Comparison of ENCODE assay signal across 24 cellular contexts in genomic region chrX:119423631-119424030, GRCh38. TPM values are rescaled to one million over a fixed set of nuclear protein-coding genes. Genes with fewer than 3 reads are reported as not detected.
A peak's percentile ranks its signal among the peaks of the same experiment; 100 is the strongest.
DNase-seq lines count a peak whose midpoint lies in the region; ATAC-seq, FAIRE-seq and TF ChIP-seq lines count a peak whose summit lies in the region.
"Had no signal": no experiment of that assay in that cellular context is flagged by ENCODE, and none has a peak within 500 bp of the region (broad histone marks: within the 10 kb centered on the region; RNA-seq: fewer than 3 reads in every experiment).

No MANE protein-coding gene starts in this region.

- no peak overlapping the region for H3K27ac ChIP-seq in IMR-90 (ENCODE audit: insufficient read depth, low read length)
- no peak overlapping the region for H3K27ac ChIP-seq in endothelial cell of umbilical vein (ENCODE audit: insufficient read depth, low read depth, low read length)
- H3K27ac ChIP-seq in mesendoderm (ENCODE audit: low read depth, low read length), result no peak overlapping the region
- H3K27ac ChIP-seq: BLaER1, SK-N-MC had no signal

- no peak overlapping the region for H3K4me3 Mint-ChIP-seq in activated T-cell treated with anti-CD3 and anti-CD28 coated beads, Interleukin-2, amount 50 U/mL, for 4 hours
- H3K4me3 Mint-ChIP-seq: CD4-positive, CD25-positive, alpha-beta regulatory T cell; IgD-negative memory B cell had no signal

- H3K4ac ChIP-seq in IMR-90 (ENCODE audit: low read depth, low read length) (no peak overlapping the region), mesendoderm (ENCODE audit: low read depth, low read length) (no peak overlapping the region)

- H4K8ac ChIP-seq in IMR-90 (ENCODE audit: low read depth in 2 of 2, low read length in 2 of 2) (no peak overlapping the region), mesendoderm (ENCODE audit: low read depth, low read length) (no peak overlapping the region)

- H3K79me1 ChIP-seq in IMR-90 (ENCODE audit: low read depth in 1 of 2, low read length in 2 of 2) (no peaks in the 10 kb centered on the region), mesendoderm (ENCODE audit: low read length) (no peaks in the 10 kb centered on the region)

- POLR2A ChIA-PET in IMR-90 (lab: Charles Lee; ENCODE audit: unreplicated experiment) (no interaction called here), endothelial cell of umbilical vein (lab: Charles Lee) (interaction anchor here (0.6 kb wide), 1 partner anchor 35 kb away, joined by 3 read pairs; no protein-coding TSS in a partner anchor)

- H2AK5ac ChIP-seq in IMR-90 (ENCODE audit: low read depth, low read length), result no peak overlapping the region
- H2AK5ac ChIP-seq in mesendoderm (ENCODE audit: low read length), result no peak overlapping the region

- H4K20me1 ChIP-seq in IMR-90 (ENCODE audit: insufficient read depth, low read length) (no peaks in the 10 kb centered on the region), endothelial cell of umbilical vein (replicated peaks; ENCODE audit: control insufficient read depth, extremely low read depth, insufficient read depth, low read length) (no peaks in the 10 kb centered on the region)
- H4K20me1 ChIP-seq: BLaER1 had no signal

- H3K79me2 ChIP-seq in endothelial cell of umbilical vein (ENCODE audit: control insufficient read depth, insufficient read depth, low read length) (no peaks in the 10 kb centered on the region), mesendoderm (ENCODE audit: control insufficient read depth, insufficient read depth, low read length) (no peaks in the 10 kb centered on the region)

- in situ Hi-C loops in IMR-90 (cut with MboI; ENCODE audit: low sequenced_read_pairs), result no loop called here

- no peak for TF ChIP-seq RAD21 in IMR-90 (IDR thresholded peaks at IDR 0.05; ENCODE audit: low read length)

- peaks cover 10% of the 10 kb centered on the region for H3K4me1 Mint-ChIP-seq in activated T-cell treated with anti-CD3 and anti-CD28 coated beads, Interleukin-2, amount 50 U/mL, for 4 hours (ENCODE audit: low read depth)

- H2BK20ac ChIP-seq in IMR-90 (ENCODE audit: low read depth, low read length), result no peak overlapping the region

- no peak overlapping the region for H3K9ac ChIP-seq in IMR-90 (ENCODE audit: low read depth, low read length)
- no peak overlapping the region for H3K9ac ChIP-seq in endothelial cell of umbilical vein (replicated peaks; ENCODE audit: extremely low read depth, insufficient read depth, low read length)
- H3K9ac ChIP-seq in mesendoderm (ENCODE audit: low read length), result no peak overlapping the region
- H3K9ac ChIP-seq: BLaER1 had no signal

- no peak overlapping the region for H2BK5ac ChIP-seq in IMR-90 (ENCODE audit: low read depth, low read length, poor library complexity, severe bottlenecking)
- no peak overlapping the region for H2BK5ac ChIP-seq in mesendoderm (ENCODE audit: low read length)

- H3K18ac ChIP-seq in IMR-90 (ENCODE audit: low read depth, low read length), result no peak overlapping the region
- H3K18ac ChIP-seq in mesendoderm (ENCODE audit: low read length), result no peak overlapping the region

- H3K4me3 ChIP-seq in IMR-90 (ENCODE audit: insufficient read depth, low read depth, low read length) (no peak overlapping the region), endothelial cell of umbilical vein (replicated peaks in 1 of 3; ENCODE audit: insufficient read depth in 1 of 3, low read depth in 1 of 3, low read length in 3 of 3) (no peak overlapping the region), mesendoderm (ENCODE audit: low read length) (no peak overlapping the region)
- H3K4me3 ChIP-seq: BLaER1, HAP-1, SK-N-MC had no signal

- H3K56ac ChIP-seq in IMR-90 (ENCODE audit: extremely low read depth, insufficient read depth, low read length) (no peak overlapping the region), mesendoderm (ENCODE audit: low read length) (no peak overlapping the region)

- BruUV-seq in IMR-90 (replicated peaks; lab: Mats Ljungman, UMichigan) (no TSS peak), endothelial cell of umbilical vein (replicated peaks; lab: Mats Ljungman, UMichigan) (no TSS peak)

- no peak overlapping the region for H4K91ac ChIP-seq in IMR-90 (ENCODE audit: insufficient read depth, low read depth, low read length)

- H3K36me3 ChIP-seq in IMR-90 (ENCODE audit: control insufficient read depth, insufficient read depth, low read length) (peaks cover 4% of the 10 kb centered on the region; the same call in 1 of the 2 replicates), endothelial cell of umbilical vein (ENCODE audit: control insufficient read depth in 2 of 2, extremely low read depth in 1 of 2, insufficient read depth in 2 of 2, low read length in 2 of 2) (no peaks in the 10 kb centered on the region), mesendoderm (ENCODE audit: control insufficient read depth, insufficient read depth, low read length) (no peaks in the 10 kb centered on the region)

- H4K5ac ChIP-seq in IMR-90 (ENCODE audit: low read depth, low read length), result no peak overlapping the region
- H4K5ac ChIP-seq in mesendoderm (ENCODE audit: low read length), result no peak overlapping the region

- peaks cover 4% of the 10 kb centered on the region for H3K36me3 Mint-ChIP-seq in activated T-cell treated with anti-CD3 and anti-CD28 coated beads, Interleukin-2, amount 50 U/mL, for 4 hours (ENCODE audit: insufficient read depth)
- H3K36me3 Mint-ChIP-seq: IgD-negative memory B cell had no signal

- no peak for TF ChIP-seq CTCF in IMR-90 (conservative IDR thresholded peaks at IDR 0.05; ENCODE audit: low read depth, low read length)
- no peak for TF ChIP-seq CTCF in endothelial cell of umbilical vein (IDR thresholded peaks at IDR 0.05; ENCODE audit: extremely low read depth in 1 of 2, insufficient read depth in 1 of 2, low read depth in 1 of 2, low read length in 2 of 2)

- H2BK120ac ChIP-seq in IMR-90 (ENCODE audit: low read depth, low read length) (no peak overlapping the region), mesendoderm (ENCODE audit: low read depth, low read length) (no peak overlapping the region)

- no peak overlapping the region for H3K14ac ChIP-seq in IMR-90 (replicated peaks; ENCODE audit: low read depth, low read length)

- TF ChIP-seq POLR2A in IMR-90 (IDR thresholded peaks at IDR 0.05; ENCODE audit: low read depth, low read length) (0 out of 2 replicates have a peak, but pooled peaks have one; percentile 39), endothelial cell of umbilical vein (IDR thresholded peaks at IDR 0.05; ENCODE audit: low read depth, low read length) (no peak)

- H2AFZ ChIP-seq in IMR-90 (replicated peaks; ENCODE audit: low read length, poor library complexity), result no peak overlapping the region
- H2AFZ ChIP-seq in endothelial cell of umbilical vein (ENCODE audit: low read depth, low read length), result no peak overlapping the region

- CTCF ChIA-PET in IMR-90 (lab: Yijun Ruan, JAX) (no interaction called here), endothelial cell of umbilical vein (lab: Charles Lee) (no interaction called here)

- H2AK9ac ChIP-seq in IMR-90 (replicated peaks; ENCODE audit: low read depth, low read length, poor library complexity), result no peak overlapping the region

- intact Hi-C loops in IMR-90 (cut with micrococcal nuclease), result no loop called here
- intact Hi-C loops in endothelial cell of umbilical vein (cut with micrococcal nuclease), result no loop called here
- intact Hi-C loops in head of caudate nucleus (cut with DNase I), result no loop called here

- FAIRE-seq in endothelial cell of umbilical vein (lab: Jason Lieb, UNC), result no peak
- FAIRE-seq: D721Med, RCC 7860 had no signal

- H3K23ac ChIP-seq in IMR-90 (ENCODE audit: low read depth, low read length) (no peak overlapping the region), mesendoderm (ENCODE audit: low read length) (no peak overlapping the region)

- ATAC-seq in activated T-cell treated with anti-CD3 and anti-CD28 coated beads, Interleukin-2, amount 50 U/mL, for 4 hours, result no peak
- no peak for ATAC-seq in IMR-90 (ENCODE audit: low read depth)

- H3K27me3 ChIP-seq in IMR-90 (ENCODE audit: control insufficient read depth, insufficient read depth, low read length) (no peaks in the 10 kb centered on the region), endothelial cell of umbilical vein (ENCODE audit: control insufficient read depth in 2 of 2, insufficient read depth in 2 of 2, low read length in 2 of 2) (no peaks in the 10 kb centered on the region), mesendoderm (ENCODE audit: insufficient read depth, low read length, poor library complexity) (no peaks in the 10 kb centered on the region)
- H3K27me3 ChIP-seq: BLaER1 had no signal

- H3K4me2 ChIP-seq in IMR-90 (ENCODE audit: low read depth, low read length), result no peak overlapping the region
- H3K4me2 ChIP-seq in endothelial cell of umbilical vein (ENCODE audit: insufficient read depth, low read length), result no peak overlapping the region
- H3K4me2 ChIP-seq in mesendoderm (ENCODE audit: low read length), result no peak overlapping the region
- H3K4me2 ChIP-seq: BLaER1 had no signal

- dilution Hi-C loops in IMR-90 (cut with HindIII; ENCODE audit: low sequenced_read_pairs, unreplicated experiment), result no loop called here
- dilution Hi-C loops in endothelial cell of umbilical vein (cut with MboI; ENCODE audit: extremely low pct_ligation_motif_present, low sequenced_read_pairs), result no loop called here

- H3K9me3 Mint-ChIP-seq in activated T-cell treated with anti-CD3 and anti-CD28 coated beads, Interleukin-2, amount 50 U/mL, for 4 hours, result no peaks in the 10 kb centered on the region
- H3K9me3 Mint-ChIP-seq: CD4-positive, CD25-positive, alpha-beta regulatory T cell had no signal

- peak; percentile 12 for DNase-seq in activated T-cell treated with anti-CD3 and anti-CD28 coated beads, Interleukin-2, amount 50 U/mL, for 4 hours
- DNase-seq in activated T-cell treated with anti-CD3 and anti-CD28 coated beads for 4 hours (no peak), IMR-90 (peak; percentile 41), endothelial cell of umbilical vein (ENCODE audit: low read depth, low spot score) (peak; percentile 18), mesendoderm (no peak), head of caudate nucleus (no peak), foreskin melanocyte (no peak)
- DNase-seq: DMS53, GOT3, NCI-H1092 treated with DMSO at 0.1 percent for 48 hours, NCI-H1436, NCI-H187, NCI-H2081 treated with DMSO at 0.1 percent for 48 hours, NCI-H2171 treated with DMSO at 0.1 percent for 48 hours, NCI-H524, NCI-H748 treated with DMSO at 0.1 percent for 48 hours, SIG-M5 had no signal

- H2BK15ac ChIP-seq in IMR-90 (ENCODE audit: low read depth, low read length) (no peak overlapping the region), mesendoderm (replicated peaks; ENCODE audit: low read depth) (no peak overlapping the region)

- 83% methylated on average over 1 of the region's 14 CpGs; no CpG with 5 or more reads in 1 of the 2 experiments for WGBS in IMR-90 (ENCODE audit: extremely low coverage in 2 of 2, insufficient read length in 1 of 2), 2 experiments
- WGBS in mesendoderm (ENCODE audit: extremely low coverage, insufficient coverage, low lambda C conversion rate), result no CpG with 5 or more reads among the region's 14 CpGs

- H3K4me1 ChIP-seq in IMR-90 (ENCODE audit: control insufficient read depth, insufficient read depth, low read length), result peaks cover 8% of the 10 kb centered on the region; the same call in 1 of the 2 replicates
- H3K4me1 ChIP-seq in endothelial cell of umbilical vein (ENCODE audit: control insufficient read depth, extremely low read depth, insufficient read depth, low read length), result no peaks in the 10 kb centered on the region
- no peaks in the 10 kb centered on the region for H3K4me1 ChIP-seq in mesendoderm (ENCODE audit: control insufficient read depth, low read depth, low read length)

- H3K9me1 ChIP-seq in IMR-90 (ENCODE audit: insufficient read depth, low read length) (no peaks in the 10 kb centered on the region; the same call in 1 of the 2 replicates), endothelial cell of umbilical vein (replicated peaks; ENCODE audit: control insufficient read depth, extremely low read depth, insufficient read depth, low read length) (no peaks in the 10 kb centered on the region)

- no peaks in the 10 kb centered on the region for H3K27me3 Mint-ChIP-seq in activated T-cell treated with anti-CD3 and anti-CD28 coated beads, Interleukin-2, amount 50 U/mL, for 4 hours (ENCODE audit: low read depth)
- H3K27me3 Mint-ChIP-seq: CD4-positive, CD25-positive, alpha-beta regulatory T cell had no signal

- H3K9me3 ChIP-seq in IMR-90 (ENCODE audit: control insufficient read depth, insufficient read depth, low read length) (no peaks in the 10 kb centered on the region), endothelial cell of umbilical vein (replicated peaks; ENCODE audit: control insufficient read depth, insufficient read depth, low read length) (no peaks in the 10 kb centered on the region)
- H3K9me3 ChIP-seq: HAP-1 had no signal

RNA-seq across cellular contexts. Expression of gene SLC25A43, which starts 24.5 kb away (rescaled TPM):
- 1 to 10 TPM; 3.9 to 6.3 (median 4.7) TPM for total RNA-seq in activated T-cell treated with anti-CD3 and anti-CD28 coated beads, Interleukin-2, amount 50 U/mL, for 4 hours
- total RNA-seq in IMR-90 (2012; rRNA removed), result 12.2 and 12.5 TPM in 2 replicates
- polyA plus RNA-seq in IMR-90 (2012; rRNA removed), result 10.3 and 12.3 TPM in 2 replicates
- polyA plus RNA-seq in IMR-90 (2012; cell fraction: cytosol; rRNA removed), result 8.3 and 8.5 TPM in 2 replicates
- polyA plus RNA-seq in IMR-90 (2012; cell fraction: nucleus; rRNA removed; ENCODE audit: low replicate concordance), result 3.6 and 8.0 TPM in 2 replicates
- total RNA-seq in endothelial cell of umbilical vein, result 6.7 and 11.5 TPM in 2 replicates
- polyA plus RNA-seq in endothelial cell of umbilical vein, result 7.0 and 7.2 TPM in 2 replicates
- 7.1 and 7.9 TPM in 2 replicates for polyA plus RNA-seq in endothelial cell of umbilical vein (2011; cell fraction: cytosol; rRNA removed)
- 5.6 and 5.9 TPM in 2 replicates for polyA plus RNA-seq in endothelial cell of umbilical vein (2011; cell fraction: nucleus; rRNA removed)
- 12.0 and 12.5 TPM in 2 replicates for polyA plus RNA-seq in endothelial cell of umbilical vein (2012)
- polyA minus RNA-seq in endothelial cell of umbilical vein, result 5.0 and 7.0 TPM in 2 replicates
- 4.9 TPM for polyA minus RNA-seq in endothelial cell of umbilical vein (2011; cell fraction: cytosol; rRNA and poly(A)+ RNA removed)
- polyA minus RNA-seq in endothelial cell of umbilical vein (2011; cell fraction: nucleus; rRNA and poly(A)+ RNA removed), result 4.2 and 5.5 TPM in 2 replicates
- 4.5 TPM for polyA plus RNA-seq in mesendoderm (2013, experiment 1 of 2)
- polyA plus RNA-seq in mesendoderm (2013, experiment 2 of 2), result 4.8 TPM

RNA-seq across cellular contexts. Expression of gene SLC25A5, which starts 44.6 kb away (rescaled TPM):
- total RNA-seq in activated T-cell treated with anti-CD3 and anti-CD28 coated beads, Interleukin-2, amount 50 U/mL, for 4 hours, result 100 to 1,000 TPM; 619 to 710 (median 671) TPM
- total RNA-seq in IMR-90 (2012; rRNA removed) (216 and 282 TPM in 2 replicates), endothelial cell of umbilical vein (379 and 387 TPM in 2 replicates)
- polyA plus RNA-seq in IMR-90 (2012; rRNA removed) (247 and 337 TPM in 2 replicates), endothelial cell of umbilical vein (562 and 651 TPM in 2 replicates)
- 176 and 222 TPM in 2 replicates for polyA plus RNA-seq in IMR-90 (2012; cell fraction: cytosol; rRNA removed)
- 114 and 168 TPM in 2 replicates for polyA plus RNA-seq in IMR-90 (2012; cell fraction: nucleus; rRNA removed; ENCODE audit: low replicate concordance)
- polyA plus RNA-seq in endothelial cell of umbilical vein (2011; cell fraction: cytosol; rRNA removed), result 553 and 742 TPM in 2 replicates
- polyA plus RNA-seq in endothelial cell of umbilical vein (2011; cell fraction: nucleus; rRNA removed), result 209 and 261 TPM in 2 replicates
- polyA plus RNA-seq in endothelial cell of umbilical vein (2012), result 535 and 641 TPM in 2 replicates
- 359 and 440 TPM in 2 replicates for polyA minus RNA-seq in endothelial cell of umbilical vein
- polyA minus RNA-seq in endothelial cell of umbilical vein (2011; cell fraction: cytosol; rRNA and poly(A)+ RNA removed), result 331 TPM
- polyA minus RNA-seq in endothelial cell of umbilical vein (2011; cell fraction: nucleus; rRNA and poly(A)+ RNA removed), result 39.5 and 52.0 TPM in 2 replicates
- 447 TPM for polyA plus RNA-seq in mesendoderm (2013, experiment 1 of 2)
- polyA plus RNA-seq in mesendoderm (2013, experiment 2 of 2), result 442 TPM

Comparison
In these comparisons a context has a peak if more than half of its experiments do, and no peak if none do; other contexts are left out.
1. DNase-seq: peak in activated T-cell treated with anti-CD3 and anti-CD28 coated beads, Interleukin-2, amount 50 U/mL, for 4 hours (single experiment), IMR-90 (single experiment) and endothelial cell of umbilical vein (single experiment); none in activated T-cell treated with anti-CD3 and anti-CD28 coated beads for 4 hours (single experiment), mesendoderm (single experiment), head of caudate nucleus (0 of 42) and foreskin melanocyte (single experiment).